ENCODE assay signal across 22 cellular contexts in the genomic region with DNA sequence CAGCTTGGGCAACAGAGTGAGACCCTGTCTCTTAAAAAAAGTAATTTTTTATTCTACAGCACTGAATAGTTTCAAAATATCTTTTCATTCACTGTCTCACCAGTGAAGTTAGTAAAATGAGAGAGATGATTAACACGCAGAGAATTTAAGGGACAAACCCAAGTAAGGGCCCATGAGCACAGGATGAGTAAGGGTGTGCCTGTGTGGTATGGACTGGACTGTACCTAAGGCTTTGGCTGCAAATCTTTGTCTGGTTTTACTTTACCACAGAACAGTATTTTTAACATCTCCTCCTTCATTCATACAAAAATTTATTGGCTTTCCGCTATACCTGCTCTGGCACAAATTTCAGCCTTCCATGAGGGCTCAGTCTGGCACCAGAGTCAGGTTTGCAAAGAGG.
DNase-seq lines count a peak whose midpoint lies in the region; ATAC-seq, FAIRE-seq and TF ChIP-seq lines count a peak whose summit lies in the region.
"Had no signal": no experiment of that assay in that cellular context is flagged by ENCODE, and none has a peak within 500 bp of the region (broad histone marks: within the 10 kb centered on the region; RNA-seq: fewer than 3 reads in every experiment).

No MANE protein-coding gene starts in this region.

- no peaks in the 10 kb centered on the region for H3K79me2 ChIP-seq in astrocyte (ENCODE audit: insufficient read depth, low read length)
- no peaks in the 10 kb centered on the region for H3K79me2 ChIP-seq in parathyroid adenoma

- H2AFZ ChIP-seq in astrocyte (ENCODE audit: low read depth, low read length) (no peak overlapping the region), parathyroid adenoma (no peak overlapping the region)

- peak; percentile 8 for DNase-seq in GM04504 (ENCODE audit: low read depth)
- DNase-seq in astrocyte (ENCODE audit: low read depth) = peak; percentile 42
- DNase-seq in mucosa of gallbladder (ENCODE audit: low spot score) = no peak
- no peak for DNase-seq in substantia nigra (lab: John Stamatoyannopoulos, UW)
- no peak for DNase-seq in T-helper 2 cell treated with Interferon-gamma antibody and Interleukin-4, amounts not matched to agents 5 μg/mL and 100 μg/mL, for 36 hours (ENCODE audit: low spot score)
- DNase-seq: activated CD4-positive, alpha-beta T cell treated with anti-CD3 and anti-CD28 coated beads for 4 hours; activated T-cell treated with anti-CD3 and anti-CD28 coated beads, Interleukin-2, amount 50 U/mL, for 4 hours; anterior cingulate cortex; CD8-positive, alpha-beta memory T cell; dorsolateral prefrontal cortex; GDM1; MG63; NCI-H1930; stimulated activated CD4-positive, alpha-beta T cell treated with anti-CD3 and anti-CD28 coated beads, Interleukin-1b, Interleukin-23, amount 100 ng/mL, for 48 hours; transverse colon had no signal

- H3K36me3 ChIP-seq in astrocyte (ENCODE audit: insufficient read depth, low read length) = no peaks in the 10 kb centered on the region
- no peaks in the 10 kb centered on the region for H3K36me3 ChIP-seq in parathyroid adenoma (ENCODE audit: control insufficient read depth, insufficient read depth, low read length)
- H3K36me3 ChIP-seq: MG63, right atrium auricular region, transverse colon had no signal

- no peaks in the 10 kb centered on the region for H3K9me3 Mint-ChIP-seq in astrocyte (ENCODE audit: unreplicated experiment)
- peaks cover 2% of the 10 kb centered on the region for H3K9me3 Mint-ChIP-seq in T-helper 2 cell treated with Interferon-gamma antibody and Interleukin-4, amounts not matched to agents 5 μg/mL and 100 μg/mL, for 36 hours
- H3K9me3 Mint-ChIP-seq: activated T-cell treated with anti-CD3 and anti-CD28 coated beads, Interleukin-2, amount 50 U/mL, for 4 hours; T-helper 1 cell treated with Interleukin-12 subunit alpha and Interleukin-12 subunit beta and Interleukin-4 antibody, amounts not matched to agents 30 μg/mL and 1 μg/mL, for 36 hours had no signal

- TF ChIP-seq CTCF in astrocyte (IDR thresholded peaks at IDR 0.05; ENCODE audit: insufficient read depth, low read depth, low read length) (no peak), parathyroid adenoma (IDR thresholded peaks at IDR 0.05) (no peak)

- H3K27me3 ChIP-seq in astrocyte (ENCODE audit: insufficient read depth, low read length) (no peaks in the 10 kb centered on the region), parathyroid adenoma (ENCODE audit: control insufficient read depth, insufficient read depth, low read length) (no peaks in the 10 kb centered on the region)
- H3K27me3 ChIP-seq: dorsolateral prefrontal cortex, MG63, right atrium auricular region, transverse colon had no signal

- no peaks in the 10 kb centered on the region for H4K20me1 ChIP-seq in astrocyte (ENCODE audit: insufficient read depth, low read length)

- H3K27ac ChIP-seq in astrocyte (ENCODE audit: low read depth, low read length) = no peak overlapping the region
- peak overlapping the region; percentile 43 for H3K27ac ChIP-seq in parathyroid adenoma
- H3K27ac ChIP-seq in substantia nigra (ENCODE audit: low read depth, low read length, poor library complexity, severe bottlenecking) = no peak overlapping the region
- H3K27ac ChIP-seq: dorsolateral prefrontal cortex, HL-60, right atrium auricular region, transverse colon had no signal

- ATAC-seq in HG02852 (IDR thresholded peaks at IDR 0.05; ENCODE audit: unreplicated experiment) = peak; percentile 43

- H3K4me2 ChIP-seq in astrocyte (ENCODE audit: low read length) (peak overlapping the region; percentile 18), parathyroid adenoma (ENCODE audit: low read length) (no peak overlapping the region)

- H3K4me1 Mint-ChIP-seq in astrocyte (ENCODE audit: low read depth, unreplicated experiment) = peaks cover 9% of the 10 kb centered on the region
- H3K4me1 Mint-ChIP-seq in T-helper 2 cell treated with Interferon-gamma antibody and Interleukin-4, amounts not matched to agents 5 μg/mL and 100 μg/mL, for 36 hours (ENCODE audit: low read depth) = peaks cover 22% of the 10 kb centered on the region

- no peaks in the 10 kb centered on the region for H3K36me3 Mint-ChIP-seq in astrocyte (ENCODE audit: low read depth, unreplicated experiment)
- H3K36me3 Mint-ChIP-seq in T-helper 2 cell treated with Interferon-gamma antibody and Interleukin-4, amounts not matched to agents 5 μg/mL and 100 μg/mL, for 36 hours (ENCODE audit: low read depth) = peaks cover 23% of the 10 kb centered on the region

- no peak overlapping the region for H3K4me3 Mint-ChIP-seq in astrocyte (ENCODE audit: unreplicated experiment)
- no peak overlapping the region for H3K4me3 Mint-ChIP-seq in T-helper 2 cell treated with Interferon-gamma antibody and Interleukin-4, amounts not matched to agents 5 μg/mL and 100 μg/mL, for 36 hours
- H3K4me3 Mint-ChIP-seq: activated T-cell treated with anti-CD3 and anti-CD28 coated beads, Interleukin-2, amount 50 U/mL, for 4 hours; CD8-positive, alpha-beta memory T cell; neural crest cell; T-helper 1 cell treated with Interleukin-12 subunit alpha and Interleukin-12 subunit beta and Interleukin-4 antibody, amounts not matched to agents 30 μg/mL and 1 μg/mL, for 36 hours had no signal

- peaks cover 18% of the 10 kb centered on the region for H3K4me1 ChIP-seq in astrocyte (ENCODE audit: insufficient read depth, low read length)
- peaks cover 27% of the 10 kb centered on the region for H3K4me1 ChIP-seq in parathyroid adenoma
- H3K4me1 ChIP-seq: right atrium auricular region had no signal

- H3K9ac ChIP-seq in astrocyte (ENCODE audit: low read length) (no peak overlapping the region), parathyroid adenoma (no peak overlapping the region)

- H3K9me3 ChIP-seq in astrocyte (ENCODE audit: insufficient read depth, low read depth, low read length) (no peaks in the 10 kb centered on the region), parathyroid adenoma (ENCODE audit: control insufficient read depth, low read length) (no peaks in the 10 kb centered on the region)
- H3K9me3 ChIP-seq: MG63, right atrium auricular region, transverse colon had no signal

- no peak overlapping the region for H3K27ac Mint-ChIP-seq in astrocyte (ENCODE audit: unreplicated experiment)
- H3K27ac Mint-ChIP-seq in T-helper 2 cell treated with Interferon-gamma antibody and Interleukin-4, amounts not matched to agents 5 μg/mL and 100 μg/mL, for 36 hours = no peak overlapping the region
- H3K27ac Mint-ChIP-seq: T-helper 1 cell treated with Interleukin-12 subunit alpha and Interleukin-12 subunit beta and Interleukin-4 antibody, amounts not matched to agents 30 μg/mL and 1 μg/mL, for 36 hours had no signal

- peak; percentile 66 for FAIRE-seq in astrocyte (lab: Jason Lieb, UNC)
- FAIRE-seq: GM18507 had no signal

- no peaks in the 10 kb centered on the region for H3K27me3 Mint-ChIP-seq in astrocyte (ENCODE audit: low read depth, unreplicated experiment)
- no peaks in the 10 kb centered on the region for H3K27me3 Mint-ChIP-seq in T-helper 2 cell treated with Interferon-gamma antibody and Interleukin-4, amounts not matched to agents 5 μg/mL and 100 μg/mL, for 36 hours (ENCODE audit: low read depth)

- no peak overlapping the region for H3K4me3 ChIP-seq in astrocyte (ENCODE audit: insufficient read depth, low read depth, low read length)
- H3K4me3 ChIP-seq in parathyroid adenoma (ENCODE audit: low read depth, low read length) = no peak overlapping the region
- H3K4me3 ChIP-seq: dorsolateral prefrontal cortex, MG63, right atrium auricular region, transverse colon had no signal

Comparison
In these comparisons a context has a peak if more than half of its experiments do, and no peak if none do; other contexts are left out.
1. DNase-seq: peak in GM04504 (single experiment) and astrocyte (single experiment); none in mucosa of gallbladder (single experiment), substantia nigra (0 of 49) and T-helper 2 cell treated with Interferon-gamma antibody and Interleukin-4, amounts not matched to agents 5 μg/mL and 100 μg/mL, for 36 hours (single experiment).